Comparison of ENCODE assay signal across 38 cellular contexts in the genomic region with DNA sequence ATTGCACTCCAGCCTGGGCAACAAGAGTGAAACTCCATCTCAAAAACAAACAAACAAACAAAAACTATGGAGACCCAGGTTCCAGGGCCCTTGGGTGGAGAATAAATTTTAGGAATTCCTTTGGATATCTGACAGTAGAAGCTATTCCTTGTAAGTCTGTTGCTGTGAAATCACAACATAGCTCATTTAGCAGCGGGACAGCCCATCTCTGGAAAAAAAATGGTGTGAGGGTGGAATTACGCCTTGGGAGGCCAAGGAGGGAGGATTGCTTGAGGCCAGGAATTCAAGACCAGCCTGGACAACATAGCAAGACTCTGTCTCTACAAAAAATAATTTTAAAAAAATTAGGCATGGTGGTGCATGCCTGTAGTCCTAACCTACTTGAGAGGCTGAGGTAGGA. TPM values are rescaled to one million over a fixed set of nuclear protein-coding genes. Genes with fewer than 3 reads are reported as not detected.
DNase-seq lines count a peak whose midpoint lies in the region; ATAC-seq and TF ChIP-seq lines count a peak whose summit lies in the region.
"Had no signal": no experiment of that assay in that cellular context is flagged by ENCODE, and none has a peak within 500 bp of the region (broad histone marks: within the 10 kb centered on the region; RNA-seq: fewer than 3 reads in every experiment).

No MANE protein-coding gene starts in this region.

- no peaks in the 10 kb centered on the region for H3K9me2 ChIP-seq in Karpas-422 (replicated peaks; ENCODE audit: insufficient read depth, low read length)

- H3K27ac ChIP-seq in Karpas-422 (ENCODE audit: low read length) (peak overlapping the region; percentile 40), trophoblast cell (ENCODE audit: low read depth, low read length) (no peak overlapping the region)
- H3K27ac ChIP-seq: 22Rv1; A549; BLaER1; BLaER1 treated with 17β-estradiol and CSF1 and Interleukin-3, amounts not matched to agents 10 nM and 100 nM; C4-2B had no signal

- H2AFZ ChIP-seq in Karpas-422 (ENCODE audit: low read length) (no peak overlapping the region), trophoblast cell (ENCODE audit: insufficient read depth, low read length, poor library complexity) (no peak overlapping the region)

- H2BK5ac ChIP-seq in trophoblast cell (ENCODE audit: low read depth, low read length, poor library complexity), result no peak overlapping the region

- CTCF ChIA-PET in activated CD8-positive, alpha-beta T cell treated with anti-CD3 and anti-CD28 coated beads, Interleukin-2, amount 10 ng/mL, durations not matched to agents 7 days and 5 days (lab: Charles Lee), result no interaction called here
- CTCF ChIA-PET in activated CD8-positive, alpha-beta T cell treated with anti-CD3 and anti-CD28 coated beads for 36 hours (lab: Charles Lee), result interaction anchor here (1.6 kb wide), 1 partner anchor 12 kb away, joined by 4 read pairs; no protein-coding TSS in a partner anchor
- CTCF ChIA-PET in activated naive CD4-positive, alpha-beta T cell treated with anti-CD3 and anti-CD28 coated beads for 36 hours (lab: Charles Lee), result interaction anchor here (0.6 to 1.0 kb wide), 2 partner anchors 36 to 222 kb away, joined by 4 to 5 read pairs; no protein-coding TSS in a partner anchor
- CTCF ChIA-PET in activated naive CD4-positive, alpha-beta T cell treated with anti-CD3 and anti-CD28 coated beads, Interleukin-2, amount 10 ng/mL, durations not matched to agents 7 days and 5 days (lab: Charles Lee), result no interaction called here

- H3K27ac Mint-ChIP-seq in activated CD8-positive, alpha-beta T cell treated with anti-CD3 and anti-CD28 coated beads, Interleukin-2, amount 10 ng/mL, durations not matched to agents 7 days and 5 days, result no peak overlapping the region
- no peak overlapping the region for H3K27ac Mint-ChIP-seq in activated CD8-positive, alpha-beta T cell treated with anti-CD3 and anti-CD28 coated beads for 36 hours
- H3K27ac Mint-ChIP-seq in activated naive CD4-positive, alpha-beta T cell treated with anti-CD3 and anti-CD28 coated beads for 36 hours, result peak overlapping the region; percentile 59
- no peak overlapping the region for H3K27ac Mint-ChIP-seq in activated naive CD4-positive, alpha-beta T cell treated with anti-CD3 and anti-CD28 coated beads, Interleukin-2, amount 10 ng/mL, durations not matched to agents 7 days and 5 days
- H3K27ac Mint-ChIP-seq in naive thymus-derived CD8-positive, alpha-beta T cell, result no peak overlapping the region
- H3K27ac Mint-ChIP-seq: B cell; CD14-positive monocyte; CD4-positive, alpha-beta memory T cell; CD4-positive, alpha-beta T cell; CD4-positive, CD25-positive, alpha-beta regulatory T cell; CD8-positive, alpha-beta memory T cell; CD8-positive, alpha-beta T cell had no signal

- H3K9me3 ChIP-seq in Karpas-422 (ENCODE audit: low read length) (no peaks in the 10 kb centered on the region), trophoblast cell (ENCODE audit: insufficient read depth, low read depth, low read length) (no peaks in the 10 kb centered on the region)
- H3K9me3 ChIP-seq: A549, BE2C, BLaER1, Caco-2 had no signal

- no peak overlapping the region for H2AK5ac ChIP-seq in trophoblast cell (ENCODE audit: low read length)

- H3K27me3 ChIP-seq in Karpas-422 (ENCODE audit: low read length) (no peaks in the 10 kb centered on the region), trophoblast cell (ENCODE audit: insufficient read depth, low read length) (no peaks in the 10 kb centered on the region)
- H3K27me3 ChIP-seq: BE2C; BLaER1; BLaER1 treated with 17β-estradiol and CSF1 and Interleukin-3, amounts not matched to agents 10 nM and 100 nM had no signal

- no peak overlapping the region for H2BK12ac ChIP-seq in trophoblast cell (ENCODE audit: low read length)

- H3K36me3 Mint-ChIP-seq in activated CD8-positive, alpha-beta T cell treated with anti-CD3 and anti-CD28 coated beads, Interleukin-2, amount 10 ng/mL, durations not matched to agents 7 days and 5 days (ENCODE audit: low read depth), result no peaks in the 10 kb centered on the region
- H3K36me3 Mint-ChIP-seq in activated CD8-positive, alpha-beta T cell treated with anti-CD3 and anti-CD28 coated beads for 36 hours (ENCODE audit: low read depth), result no peaks in the 10 kb centered on the region
- H3K36me3 Mint-ChIP-seq in activated naive CD4-positive, alpha-beta T cell treated with anti-CD3 and anti-CD28 coated beads for 36 hours (ENCODE audit: low read depth), result no peaks in the 10 kb centered on the region
- H3K36me3 Mint-ChIP-seq in activated naive CD4-positive, alpha-beta T cell treated with anti-CD3 and anti-CD28 coated beads, Interleukin-2, amount 10 ng/mL, durations not matched to agents 7 days and 5 days, result no peaks in the 10 kb centered on the region
- no peaks in the 10 kb centered on the region for H3K36me3 Mint-ChIP-seq in naive thymus-derived CD8-positive, alpha-beta T cell
- H3K36me3 Mint-ChIP-seq: CD14-positive monocyte; CD4-positive, alpha-beta memory T cell; CD4-positive, CD25-positive, alpha-beta regulatory T cell; CD8-positive, alpha-beta memory T cell; CD8-positive, alpha-beta T cell had no signal

- H3K79me2 ChIP-seq in Karpas-422 (ENCODE audit: low read length) (peaks cover 31% of the 10 kb centered on the region), trophoblast cell (ENCODE audit: control insufficient read depth, insufficient read depth, low read length, poor library complexity) (no peaks in the 10 kb centered on the region)

- H4K91ac ChIP-seq in trophoblast cell (ENCODE audit: low read depth, low read length), result no peak overlapping the region

- no peak overlapping the region for H3K9ac ChIP-seq in Karpas-422 (ENCODE audit: low read length)
- H3K9ac ChIP-seq in trophoblast cell (ENCODE audit: low read length), result no peak overlapping the region
- H3K9ac ChIP-seq: BLaER1; BLaER1 treated with 17β-estradiol and CSF1 and Interleukin-3, amounts not matched to agents 10 nM and 100 nM had no signal

- no peak overlapping the region for H3K23ac ChIP-seq in trophoblast cell (ENCODE audit: low read length)

- no peak for ATAC-seq in activated CD8-positive, alpha-beta T cell treated with anti-CD3 and anti-CD28 coated beads, Interleukin-2, amount 10 ng/mL, durations not matched to agents 7 days and 5 days
- ATAC-seq in activated CD8-positive, alpha-beta T cell treated with anti-CD3 and anti-CD28 coated beads for 36 hours, result no peak
- ATAC-seq in naive thymus-derived CD8-positive, alpha-beta T cell, result no peak
- ATAC-seq: A549; CD8-positive, alpha-beta T cell had no signal

- H3K14ac ChIP-seq in trophoblast cell (ENCODE audit: low read length), result no peak overlapping the region

- WGBS in trophoblast cell (ENCODE audit: extremely low coverage, insufficient coverage, insufficient read length), result no CpG with 5 or more reads among the region's 2 CpGs

- POLR2A ChIA-PET in activated CD8-positive, alpha-beta T cell treated with anti-CD3 and anti-CD28 coated beads, Interleukin-2, amount 10 ng/mL, durations not matched to agents 7 days and 5 days (lab: Charles Lee), result no interaction called here
- POLR2A ChIA-PET in activated CD8-positive, alpha-beta T cell treated with anti-CD3 and anti-CD28 coated beads for 36 hours (lab: Charles Lee), result interaction anchor here (0.6 to 1.0 kb wide), 4 partner anchors 8 to 15 kb away, joined by 3 to 4 read pairs (median 4); partner anchors contain the start of gene HMGB1
- POLR2A ChIA-PET in naive thymus-derived CD8-positive, alpha-beta T cell (lab: Charles Lee), result interaction anchor here (0.6 to 1.5 kb wide), 2 partner anchors 31 to 76 kb away, joined by 3 read pairs; no protein-coding TSS in a partner anchor

- no peak overlapping the region for H3K4me3 ChIP-seq in Karpas-422 (ENCODE audit: low read length)
- H3K4me3 ChIP-seq in trophoblast cell (ENCODE audit: low read depth, low read length), result no peak overlapping the region
- H3K4me3 ChIP-seq: A549; BLaER1; BLaER1 treated with 17β-estradiol and CSF1 and Interleukin-3, amounts not matched to agents 10 nM and 100 nM had no signal

- peaks cover 9% of the 10 kb centered on the region for H3K27me3 Mint-ChIP-seq in activated CD8-positive, alpha-beta T cell treated with anti-CD3 and anti-CD28 coated beads, Interleukin-2, amount 10 ng/mL, durations not matched to agents 7 days and 5 days (ENCODE audit: low read depth)
- H3K27me3 Mint-ChIP-seq in activated CD8-positive, alpha-beta T cell treated with anti-CD3 and anti-CD28 coated beads for 36 hours, result peaks cover 6% of the 10 kb centered on the region
- peaks cover 6% of the 10 kb centered on the region for H3K27me3 Mint-ChIP-seq in activated naive CD4-positive, alpha-beta T cell treated with anti-CD3 and anti-CD28 coated beads for 36 hours (ENCODE audit: low read depth)
- peaks cover 14% of the 10 kb centered on the region for H3K27me3 Mint-ChIP-seq in activated naive CD4-positive, alpha-beta T cell treated with anti-CD3 and anti-CD28 coated beads, Interleukin-2, amount 10 ng/mL, durations not matched to agents 7 days and 5 days
- H3K27me3 Mint-ChIP-seq in naive thymus-derived CD8-positive, alpha-beta T cell, result peaks cover 0 to 6% (median 2%) of the 10 kb centered on the region in 5 donors
- H3K27me3 Mint-ChIP-seq: B cell had no signal

- no peaks in the 10 kb centered on the region for H3K9me3 Mint-ChIP-seq in activated CD8-positive, alpha-beta T cell treated with anti-CD3 and anti-CD28 coated beads, Interleukin-2, amount 10 ng/mL, durations not matched to agents 7 days and 5 days (ENCODE audit: insufficient read depth)
- H3K9me3 Mint-ChIP-seq in activated CD8-positive, alpha-beta T cell treated with anti-CD3 and anti-CD28 coated beads for 36 hours, result no peaks in the 10 kb centered on the region
- H3K9me3 Mint-ChIP-seq in activated naive CD4-positive, alpha-beta T cell treated with anti-CD3 and anti-CD28 coated beads for 36 hours, result no peaks in the 10 kb centered on the region
- H3K9me3 Mint-ChIP-seq in activated naive CD4-positive, alpha-beta T cell treated with anti-CD3 and anti-CD28 coated beads, Interleukin-2, amount 10 ng/mL, durations not matched to agents 7 days and 5 days, result no peaks in the 10 kb centered on the region
- H3K9me3 Mint-ChIP-seq in naive thymus-derived CD8-positive, alpha-beta T cell, result no peaks in the 10 kb centered on the region
- H3K9me3 Mint-ChIP-seq: CD14-positive monocyte; CD4-positive, alpha-beta memory T cell; CD4-positive, alpha-beta T cell; CD4-positive, CD25-positive, alpha-beta regulatory T cell; CD8-positive, alpha-beta memory T cell; CD8-positive, alpha-beta T cell had no signal

- H4K20me1 ChIP-seq in Karpas-422 (ENCODE audit: insufficient read depth, low read depth, low read length), result no peaks in the 10 kb centered on the region
- H4K20me1 ChIP-seq: BLaER1; BLaER1 treated with 17β-estradiol and CSF1 and Interleukin-3, amounts not matched to agents 10 nM and 100 nM had no signal

- H3K36me3 ChIP-seq in Karpas-422 (ENCODE audit: insufficient read depth, low read length) (peaks cover 24% of the 10 kb centered on the region), trophoblast cell (ENCODE audit: control insufficient read depth in 1 of 2, insufficient read depth in 2 of 2, low read length in 2 of 2) (no peaks in the 10 kb centered on the region)
- H3K36me3 ChIP-seq: BE2C had no signal

- H3K18ac ChIP-seq in trophoblast cell (ENCODE audit: low read length), result no peak overlapping the region

- peak; percentile 7 for DNase-seq in activated CD8-positive, alpha-beta T cell treated with anti-CD3 and anti-CD28 coated beads, Interleukin-2, amount 10 ng/mL, durations not matched to agents 7 days and 5 days
- no peak for DNase-seq in activated CD8-positive, alpha-beta T cell treated with anti-CD3 and anti-CD28 coated beads for 36 hours
- no peak for DNase-seq in activated naive CD4-positive, alpha-beta T cell treated with anti-CD3 and anti-CD28 coated beads for 36 hours
- DNase-seq in activated naive CD4-positive, alpha-beta T cell treated with anti-CD3 and anti-CD28 coated beads, Interleukin-2, amount 10 ng/mL, durations not matched to agents 7 days and 5 days, result no peak
- peak; percentile 45 for DNase-seq in Karpas-422
- peak; percentile 84 to 92 for DNase-seq in trophoblast cell
- no peak for DNase-seq in activated CD8-positive, alpha-beta memory T cell treated with anti-CD3 and anti-CD28 coated beads, Interleukin-2, amount 50 U/mL, for 4 hours
- DNase-seq in naive thymus-derived CD8-positive, alpha-beta T cell, result no peak
- DNase-seq: 8988T; ACHN; AML-193; BE2C; C1 segment of cervical spinal cord; Caco-2; Calu3; CD4-positive, alpha-beta memory T cell; CD4-positive, alpha-beta T cell; CD4-positive, CD25-positive, alpha-beta regulatory T cell; CD8-positive, alpha-beta memory T cell; CD8-positive, alpha-beta T cell; COR-L47; DMS 273 treated with DMSO at 0.1 percent for 48 hours; DMS153; DMS53; DMS79; DMS79 treated with DMSO at 0.1 percent for 48 hours; DND-41; EL had no signal

- intact Hi-C loops in activated CD8-positive, alpha-beta T cell treated with anti-CD3 and anti-CD28 coated beads for 36 hours (cut with micrococcal nuclease), result no loop called here
- intact Hi-C loops in activated naive CD4-positive, alpha-beta T cell treated with anti-CD3 and anti-CD28 coated beads for 36 hours (cut with micrococcal nuclease), result no loop called here

- H3K79me1 ChIP-seq in trophoblast cell (ENCODE audit: low read length), result peaks cover 9% of the 10 kb centered on the region

- H4K12ac ChIP-seq in trophoblast cell (ENCODE audit: low read depth, low read length), result no peak overlapping the region

- no peak overlapping the region for H3K4me2 ChIP-seq in Karpas-422 (ENCODE audit: low read depth, low read length, poor library complexity, severe bottlenecking)
- no peak overlapping the region for H3K4me2 ChIP-seq in trophoblast cell (ENCODE audit: low read length)
- H3K4me2 ChIP-seq: A549; BLaER1; BLaER1 treated with 17β-estradiol and CSF1 and Interleukin-3, amounts not matched to agents 10 nM and 100 nM had no signal

- no peak overlapping the region for H4K8ac ChIP-seq in trophoblast cell (ENCODE audit: low read depth, low read length)

- peaks cover 4% of the 10 kb centered on the region for H3K4me1 Mint-ChIP-seq in activated CD8-positive, alpha-beta T cell treated with anti-CD3 and anti-CD28 coated beads, Interleukin-2, amount 10 ng/mL, durations not matched to agents 7 days and 5 days (ENCODE audit: low read depth)
- peaks cover 9% of the 10 kb centered on the region for H3K4me1 Mint-ChIP-seq in activated CD8-positive, alpha-beta T cell treated with anti-CD3 and anti-CD28 coated beads for 36 hours (ENCODE audit: low read depth)
- H3K4me1 Mint-ChIP-seq in activated naive CD4-positive, alpha-beta T cell treated with anti-CD3 and anti-CD28 coated beads for 36 hours (ENCODE audit: low read depth), result peaks cover 7% of the 10 kb centered on the region
- H3K4me1 Mint-ChIP-seq in activated naive CD4-positive, alpha-beta T cell treated with anti-CD3 and anti-CD28 coated beads, Interleukin-2, amount 10 ng/mL, durations not matched to agents 7 days and 5 days, result peaks cover 8% of the 10 kb centered on the region
- H3K4me1 Mint-ChIP-seq in naive thymus-derived CD8-positive, alpha-beta T cell, result peaks cover 2 to 24% (median 15%) of the 10 kb centered on the region in 4 donors
- H3K4me1 Mint-ChIP-seq: CD8-positive, alpha-beta memory T cell had no signal

- H3K4ac ChIP-seq in trophoblast cell (ENCODE audit: low read depth, low read length), result no peak overlapping the region

- H3K4me1 ChIP-seq in Karpas-422 (ENCODE audit: low read length) (peaks cover 62% of the 10 kb centered on the region), trophoblast cell (ENCODE audit: control insufficient read depth in 1 of 2, insufficient read depth in 2 of 2, low read length in 2 of 2) (peaks cover 10 to 11% of the 10 kb centered on the region in 2 experiments)
- H3K4me1 ChIP-seq: A549, BE2C, Caco-2 had no signal

- H2BK120ac ChIP-seq in trophoblast cell (ENCODE audit: insufficient read depth, low read length, poor library complexity), result no peak overlapping the region

- no peak for TF ChIP-seq CTCF in activated CD8-positive, alpha-beta T cell treated with anti-CD3 and anti-CD28 coated beads for 36 hours (IDR thresholded peaks at IDR 0.05)

- no peak overlapping the region for H3K4me3 Mint-ChIP-seq in activated CD8-positive, alpha-beta T cell treated with anti-CD3 and anti-CD28 coated beads, Interleukin-2, amount 10 ng/mL, durations not matched to agents 7 days and 5 days
- H3K4me3 Mint-ChIP-seq in activated CD8-positive, alpha-beta T cell treated with anti-CD3 and anti-CD28 coated beads for 36 hours, result no peak overlapping the region
- H3K4me3 Mint-ChIP-seq in activated naive CD4-positive, alpha-beta T cell treated with anti-CD3 and anti-CD28 coated beads for 36 hours, result no peak overlapping the region
- no peak overlapping the region for H3K4me3 Mint-ChIP-seq in activated naive CD4-positive, alpha-beta T cell treated with anti-CD3 and anti-CD28 coated beads, Interleukin-2, amount 10 ng/mL, durations not matched to agents 7 days and 5 days
- H3K4me3 Mint-ChIP-seq in naive thymus-derived CD8-positive, alpha-beta T cell, result no peak overlapping the region
- H3K4me3 Mint-ChIP-seq: B cell; CD14-positive monocyte; CD4-positive, alpha-beta memory T cell; CD4-positive, alpha-beta T cell; CD4-positive, CD25-positive, alpha-beta regulatory T cell; CD8-positive, alpha-beta memory T cell; CD8-positive, alpha-beta T cell had no signal

RNA-seq across cellular contexts. Expression of gene HMGB1, which starts 15.7 kb away (rescaled TPM):
- total RNA-seq in activated CD8-positive, alpha-beta T cell treated with anti-CD3 and anti-CD28 coated beads, Interleukin-2, amount 10 ng/mL, durations not matched to agents 7 days and 5 days, result 100 to 1,000 TPM; 650 to 662 TPM
- total RNA-seq in activated CD8-positive, alpha-beta T cell treated with anti-CD3 and anti-CD28 coated beads for 36 hours, result 100 to 1,000 TPM; 666 to 676 TPM
- 100 to 1,000 TPM; 686 to 722 TPM for total RNA-seq in activated naive CD4-positive, alpha-beta T cell treated with anti-CD3 and anti-CD28 coated beads for 36 hours
- total RNA-seq in Karpas-422 (2014; rRNA removed; shearing (Covaris generic); ENCODE audit: low replicate concordance), result 660 and 748 TPM in 2 replicates
- polyA plus RNA-seq in trophoblast cell (2013), result 521 and 556 TPM in 2 replicates
- total RNA-seq in naive thymus-derived CD8-positive, alpha-beta T cell, result 100 to 1,000 TPM; 363 to 385 TPM
- polyA plus RNA-seq in naive thymus-derived CD8-positive, alpha-beta T cell, result 100 to 1,000 TPM; 468 to 703 (median 554) TPM

RNA-seq across cellular contexts. Expression of gene UBE2L5, which starts 27.8 kb away (rescaled TPM):
- total RNA-seq in activated CD8-positive, alpha-beta T cell treated with anti-CD3 and anti-CD28 coated beads, Interleukin-2, amount 10 ng/mL, durations not matched to agents 7 days and 5 days, result not detected
- total RNA-seq in activated CD8-positive, alpha-beta T cell treated with anti-CD3 and anti-CD28 coated beads for 36 hours, result not detected
- not detected for total RNA-seq in activated naive CD4-positive, alpha-beta T cell treated with anti-CD3 and anti-CD28 coated beads for 36 hours
- not detected in 2 replicates for total RNA-seq in Karpas-422 (2014; rRNA removed; shearing (Covaris generic); ENCODE audit: low replicate concordance)
- 0.05 TPM in 1 of 2 replicates, not detected in the other for polyA plus RNA-seq in trophoblast cell (2013)
- not detected for total RNA-seq in naive thymus-derived CD8-positive, alpha-beta T cell
- polyA plus RNA-seq in naive thymus-derived CD8-positive, alpha-beta T cell, result not detected
- total RNA-seq: A172; Caco-2; Calu3; CD4-positive, alpha-beta memory T cell; CD4-positive, CD25-positive, alpha-beta regulatory T cell; CD8-positive, alpha-beta memory T cell; CD8-positive, alpha-beta T cell; Daoy had no signal
- polyA plus RNA-seq: BJ; CD14-positive monocyte; CD4-positive, alpha-beta memory T cell; CD4-positive, CD25-positive, alpha-beta regulatory T cell; CD8-positive, alpha-beta memory T cell had no signal

Comparison
In these comparisons a context has a peak if more than half of its experiments do, and no peak if none do; other contexts are left out.
1. DNase-seq: peak in activated CD8-positive, alpha-beta T cell treated with anti-CD3 and anti-CD28 coated beads, Interleukin-2, amount 10 ng/mL, durations not matched to agents 7 days and 5 days (single experiment), Karpas-422 (single experiment) and trophoblast cell (2 of 2); none in activated CD8-positive, alpha-beta T cell treated with anti-CD3 and anti-CD28 coated beads for 36 hours (single experiment), activated naive CD4-positive, alpha-beta T cell treated with anti-CD3 and anti-CD28 coated beads for 36 hours (single experiment), activated naive CD4-positive, alpha-beta T cell treated with anti-CD3 and anti-CD28 coated beads, Interleukin-2, amount 10 ng/mL, durations not matched to agents 7 days and 5 days (single experiment), activated CD8-positive, alpha-beta memory T cell treated with anti-CD3 and anti-CD28 coated beads, Interleukin-2, amount 50 U/mL, for 4 hours (single experiment) and naive thymus-derived CD8-positive, alpha-beta T cell (0 of 10).
2. CTCF ChIA-PET loops: an anchor here in activated CD8-positive, alpha-beta T cell treated with anti-CD3 and anti-CD28 coated beads for 36 hours (1.6 kb wide) and activated naive CD4-positive, alpha-beta T cell treated with anti-CD3 and anti-CD28 coated beads for 36 hours (0.6 to 1.0 kb wide); none called in activated CD8-positive, alpha-beta T cell treated with anti-CD3 and anti-CD28 coated beads, Interleukin-2, amount 10 ng/mL, durations not matched to agents 7 days and 5 days and activated naive CD4-positive, alpha-beta T cell treated with anti-CD3 and anti-CD28 coated beads, Interleukin-2, amount 10 ng/mL, durations not matched to agents 7 days and 5 days.